Comparison of ENCODE assay signal across 27 cellular contexts in genomic region chr1:161402446-161402845, GRCh38. TPM values are rescaled to one million over a fixed set of nuclear protein-coding genes. Genes with fewer than 3 reads are reported as not detected.
"Had no signal": no experiment of that assay in that cellular context is flagged by ENCODE, and none has a peak within 500 bp of the region (broad histone marks: within the 10 kb centered on the region; RNA-seq: fewer than 3 reads in every experiment).

No MANE protein-coding gene starts in this region.

- H3K27ac ChIP-seq: cardiac muscle cell, prostate gland, right atrium auricular region, thyroid gland, WERI-Rb-1 had no signal

- H3K4me1 ChIP-seq: prostate gland had no signal

- DNase-seq: activated CD4-positive, alpha-beta T cell treated with anti-CD3 and anti-CD28 coated beads for 1 hour; activated gamma-delta T cell; activated T-cell treated with anti-CD3 and anti-CD28 coated beads, Interleukin-2, amount 50 U/mL, for 72 hours; effector memory CD8-positive, alpha-beta T cell; foreskin melanocyte; hypothalamus; islet precursor cell; stimulated activated CD4-positive, alpha-beta T cell treated with anti-CD3 and anti-CD28 coated beads, Interleukin-2, amount 100 ng/mL, for 24 hours; stimulated activated naive CD4-positive, alpha-beta T cell treated with Interleukin-2 at 50 U/mL for 16 hours; T-helper 2 cell; thyroid gland; WERI-Rb-1 had no signal

- H3K9me3 ChIP-seq: prostate gland, right atrium auricular region, thyroid gland had no signal

- H3K36me3 ChIP-seq: cardiac muscle cell, prostate gland, right atrium auricular region, thyroid gland had no signal

- H3K27me3 ChIP-seq: cardiac muscle cell, right atrium auricular region, thyroid gland had no signal

- H3K4me3 ChIP-seq: cardiac muscle cell, lung, prostate gland, right atrium auricular region, thyroid gland had no signal

- ATAC-seq: activated T-cell treated with anti-CD3 and anti-CD28 coated beads, Interleukin-2, amount 50 U/mL, for 72 hours; effector memory CD8-positive, alpha-beta T cell; left lobe of liver had no signal

RNA-seq across cellular contexts. Expression of gene CFAP126, which starts 34.8 kb away (rescaled TPM):
- total RNA-seq: activated CD8-positive, alpha-beta memory T cell treated with anti-CD3 and anti-CD28 coated beads for 36 hours; cardiac muscle cell; dermis microvascular lymphatic vessel endothelial cell; epithelial cell of proximal tubule; fibroblast of lung; left lobe of liver; mesothelial cell of epicardium; osteoblast; prostate gland; right atrium auricular region; skeletal muscle tissue; subcutaneous adipose tissue; thyroid gland; urinary bladder had no signal
- polyA plus RNA-seq: cardiac muscle cell, fibroblast of lung, neural cell, urinary bladder had no signal
